Comparison of ENCODE assay signal across 3 cellular contexts in the genomic region with DNA sequence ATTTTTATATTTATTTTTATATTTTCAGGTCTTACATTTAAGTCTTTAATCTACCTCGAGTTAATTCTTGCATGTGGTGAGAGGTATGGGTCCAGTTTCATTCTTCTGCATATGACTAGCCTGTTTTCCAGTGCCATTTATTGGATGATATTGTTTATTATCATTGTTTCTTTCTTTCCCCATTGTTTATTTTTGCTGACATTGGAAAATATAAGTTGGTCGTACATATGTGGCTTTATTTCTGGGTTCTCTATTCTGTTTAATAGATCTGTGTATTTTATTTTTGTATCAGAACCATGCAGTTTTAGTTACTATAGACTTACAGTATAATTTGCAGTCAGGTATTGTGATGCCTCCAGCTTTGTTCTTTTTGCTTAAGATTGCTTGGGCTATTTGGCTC.
A peak's percentile ranks its signal among the peaks of the same experiment; 100 is the strongest.
TF ChIP-seq lines count a peak whose summit lies in the region.

No MANE protein-coding gene starts in this region.

TF ChIP-seq in HepG2, 621 proteins besides CTCF, POLR2A, EP300 and RAD21:
- peak; percentile 89 to 93 for TF ChIP-seq MAFK (conservative IDR thresholded peaks at IDR 0.05 in 1 of 2, IDR thresholded peaks at IDR 0.05 in 1 of 2; ENCODE audit: low read length in 2 of 2)
- TF ChIP-seq RXRB (CRISPR knock-in tag; IDR thresholded peaks at IDR 0.05; ENCODE audit: borderline replicate concordance): no peak
- no peak for TF ChIP-seq NR2C2 (CRISPR knock-in tag; IDR thresholded peaks at IDR 0.05; ENCODE audit: borderline replicate concordance)
- TF ChIP-seq, protein P1, sequence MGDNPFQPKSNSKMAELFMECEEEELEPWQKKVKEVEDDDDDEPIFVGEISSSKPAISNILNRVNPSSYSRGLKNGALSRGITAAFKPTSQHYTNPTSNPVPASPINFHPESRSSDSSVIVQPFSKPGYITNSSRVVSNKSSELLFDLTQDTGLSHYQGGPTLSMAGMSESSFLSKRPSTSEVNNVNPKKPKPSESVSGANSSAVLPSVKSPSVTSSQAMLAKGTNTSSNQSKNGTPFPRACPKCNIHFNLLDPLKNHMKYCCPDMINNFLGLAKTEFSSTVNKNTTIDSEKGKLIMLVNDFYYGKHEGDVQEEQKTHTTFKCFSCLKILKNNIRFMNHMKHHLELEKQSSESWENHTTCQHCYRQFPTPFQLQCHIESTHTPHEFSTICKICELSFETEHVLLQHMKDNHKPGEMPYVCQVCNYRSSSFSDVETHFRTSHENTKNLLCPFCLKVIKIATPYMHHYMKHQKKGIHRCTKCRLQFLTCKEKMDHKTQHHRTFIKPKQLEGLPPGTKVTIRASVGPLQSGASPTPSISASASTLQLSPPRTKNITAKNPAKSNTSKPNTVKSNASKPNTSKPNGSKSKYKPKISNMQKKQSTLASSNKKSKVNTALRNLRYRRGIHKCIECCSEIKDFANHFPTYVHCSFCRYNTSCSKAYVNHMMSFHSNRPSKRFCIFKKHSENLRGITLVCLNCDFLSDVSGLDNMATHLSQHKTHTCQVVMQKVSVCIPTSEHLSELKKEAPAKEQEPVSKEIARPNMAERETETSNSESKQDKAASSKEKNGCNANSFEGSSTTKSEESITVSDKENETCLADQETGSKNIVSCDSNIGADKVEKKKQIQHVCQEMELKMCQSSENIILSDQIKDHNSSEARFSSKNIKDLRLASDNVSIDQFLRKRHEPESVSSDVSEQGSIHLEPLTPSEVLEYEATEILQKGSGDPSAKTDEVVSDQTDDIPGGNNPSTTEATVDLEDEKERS (CRISPR knock-in tag; IDR thresholded peaks at IDR 0.05): no peak
- no peak for TF ChIP-seq DDIT3 (CRISPR knock-in tag; IDR thresholded peaks at IDR 0.05)
- TF ChIP-seq CBX2 (IDR thresholded peaks at IDR 0.05; ENCODE audit: low read depth, low read length): no peak
- no peak for TF ChIP-seq CBX2 (CRISPR knock-in tag; IDR thresholded peaks at IDR 0.05; ENCODE audit: low read depth)
- TF ChIP-seq MAFF (IDR thresholded peaks at IDR 0.05; ENCODE audit: low read depth, low read length): peak; percentile 91
- no peak for TF ChIP-seq ZEB1 (IDR thresholded peaks at IDR 0.05; ENCODE audit: insufficient replicate concordance, low read depth)

TF ChIP-seq in K562, 482 proteins besides CTCF, POLR2A, EP300 and RAD21:
- TF ChIP-seq ZNF316 (IDR thresholded peaks at IDR 0.05): peak; percentile 58; the same call in 1 of the 2 replicates
- TF ChIP-seq MAFG (tag; conservative IDR thresholded peaks at IDR 0.05): peak; percentile 39
- TF ChIP-seq POLR3G (IDR thresholded peaks at IDR 0.05; ENCODE audit: extremely low read depth, insufficient read length, insufficient replicate concordance): no peak

TF ChIP-seq in H1, 55 proteins besides CTCF, POLR2A, EP300 and RAD21:
- TF ChIP-seq KDM1A (IDR thresholded peaks at IDR 0.05; ENCODE audit: borderline replicate concordance, low read length) (no peak), HDAC2 (IDR thresholded peaks at IDR 0.05; ENCODE audit: borderline replicate concordance in 1 of 2, low read depth in 2 of 2, low read length in 2 of 2) (no peak)
